ENCODE assay signal across 9 cellular contexts in the genomic region with DNA sequence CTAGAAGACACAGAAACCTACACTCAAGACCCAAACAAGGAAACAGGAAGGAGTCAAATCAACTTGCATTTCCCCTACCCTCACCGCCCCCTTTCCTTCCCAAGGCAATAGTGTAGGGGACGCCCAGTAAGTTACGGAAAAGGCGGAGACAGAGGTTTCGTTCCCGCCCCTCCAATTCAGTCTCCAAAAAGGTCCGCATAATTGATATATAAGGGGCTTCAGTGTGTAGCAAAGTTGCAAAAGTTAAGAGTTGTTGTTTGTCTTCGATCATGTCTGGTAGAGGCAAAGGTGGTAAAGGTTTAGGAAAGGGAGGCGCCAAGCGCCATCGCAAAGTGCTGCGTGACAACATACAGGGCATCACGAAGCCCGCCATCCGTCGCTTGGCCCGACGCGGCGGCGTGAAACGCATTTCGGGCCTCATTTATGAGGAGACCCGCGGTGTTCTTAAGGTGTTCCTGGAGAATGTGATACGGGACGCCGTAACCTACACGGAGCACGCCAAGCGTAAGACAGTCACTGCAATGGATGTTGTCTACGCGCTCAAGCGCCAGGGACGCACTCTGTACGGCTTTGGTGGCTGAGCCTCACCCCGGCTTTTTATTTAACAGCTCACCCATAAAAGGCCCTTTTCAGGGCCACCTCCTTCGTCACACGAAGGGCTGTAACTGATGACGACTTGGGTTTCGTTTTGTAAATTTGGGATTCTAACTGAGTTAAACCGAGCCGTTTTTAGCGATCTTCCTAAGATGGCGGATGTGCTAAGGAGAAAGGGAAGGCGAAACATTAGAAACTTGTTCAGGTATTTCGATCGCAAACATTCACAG.
A peak's percentile ranks its signal among the peaks of the same experiment; 100 is the strongest.
DNase-seq lines count a peak whose midpoint lies in the region; ATAC-seq and TF ChIP-seq lines count a peak whose summit lies in the region.
"Had no signal": no experiment of that assay in that cellular context is flagged by ENCODE, and none has a peak within 500 bp of the region (broad histone marks: within the 10 kb centered on the region; RNA-seq: fewer than 3 reads in every experiment).

No MANE protein-coding gene starts in this region.

- peak overlapping the region; percentile 93 for H3K9ac ChIP-seq in HUES48 (ENCODE audit: low read depth, low read length)

- H3K36me3 ChIP-seq in HUES48 (ENCODE audit: control insufficient read depth, insufficient read depth, low read length) (no peaks in the 10 kb centered on the region), prostate gland (no peaks in the 10 kb centered on the region)

- H3K36me3 Mint-ChIP-seq in activated T-cell treated with anti-CD3 and anti-CD28 coated beads, Interleukin-2, amount 50 U/mL, for 72 hours (ENCODE audit: insufficient read depth in 2 of 2): peaks cover 0 to 6% of the 10 kb centered on the region in 2 donors

- intact Hi-C loops in prostate gland (cut with DNase I): no loop called here

- DNase-seq in Ammon's horn (ENCODE audit: low spot score) (peak; percentile 62), fibroblast of villous mesenchyme (ENCODE audit: low read depth) (peak; percentile 96), prostate gland (ENCODE audit: low spot score) (peak; percentile 59), NOMO-1 (lab: John Stamatoyannopoulos, UW; ENCODE audit: unreplicated experiment in 2 of 2) (no peak)
- peak; percentile 81 to 85 for DNase-seq in activated T-cell treated with anti-CD3 and anti-CD28 coated beads, Interleukin-2, amount 50 U/mL, for 72 hours

- peak overlapping the region; percentile 98 for H3K27ac Mint-ChIP-seq in activated T-cell treated with anti-CD3 and anti-CD28 coated beads, Interleukin-2, amount 50 U/mL, for 72 hours

- H3K4me3 ChIP-seq in HUES48 (ENCODE audit: low read depth, low read length) (peak overlapping the region; percentile 75), fibroblast of villous mesenchyme (ENCODE audit: low read depth, low read length) (peak overlapping the region; percentile 61), prostate gland (peak overlapping the region; percentile 33 to 38)

- no peaks in the 10 kb centered on the region for H3K9me3 Mint-ChIP-seq in activated T-cell treated with anti-CD3 and anti-CD28 coated beads, Interleukin-2, amount 50 U/mL, for 72 hours

- H3K27me3 ChIP-seq in HUES48 (ENCODE audit: control insufficient read depth, insufficient read depth, low read length): no peaks in the 10 kb centered on the region
- H3K27me3 ChIP-seq in prostate gland (replicated peaks; ENCODE audit: insufficient read depth): no peaks in the 10 kb centered on the region

- H3K27ac ChIP-seq in HUES48 (ENCODE audit: low read depth, low read length) (peak overlapping the region; percentile 94), prostate gland (peak overlapping the region; percentile 56 to 65)
- H3K27ac ChIP-seq: HL-60 had no signal

- ATAC-seq in GM19397 (IDR thresholded peaks at IDR 0.05; ENCODE audit: unreplicated experiment): peak; percentile 53
- peak; percentile 79 to 81 for ATAC-seq in activated T-cell treated with anti-CD3 and anti-CD28 coated beads, Interleukin-2, amount 50 U/mL, for 72 hours (replicated peaks in 1 of 2)
- ATAC-seq in HG03520 (IDR thresholded peaks at IDR 0.05; ENCODE audit: unreplicated experiment): no peak

- H3K4me1 ChIP-seq in HUES48 (ENCODE audit: control insufficient read depth, insufficient read depth, low read length) (peaks cover 25% of the 10 kb centered on the region), prostate gland (replicated peaks) (no peaks in the 10 kb centered on the region)

- H3K4me1 Mint-ChIP-seq in activated T-cell treated with anti-CD3 and anti-CD28 coated beads, Interleukin-2, amount 50 U/mL, for 72 hours (ENCODE audit: low read depth): peaks cover 53% of the 10 kb centered on the region

- H3K4me3 Mint-ChIP-seq in activated T-cell treated with anti-CD3 and anti-CD28 coated beads, Interleukin-2, amount 50 U/mL, for 72 hours: peak overlapping the region; percentile 64 to 82

- peak; percentile 83 for TF ChIP-seq POLR2A in prostate gland (IDR thresholded peaks at IDR 0.05)

- under 1% methylated on average over 48 of the region's 48 CpGs for WGBS in prostate gland

- H3K9me3 ChIP-seq in HUES48 (ENCODE audit: control insufficient read depth, insufficient read depth, low read length): no peaks in the 10 kb centered on the region
- no peaks in the 10 kb centered on the region for H3K9me3 ChIP-seq in prostate gland

- no peak for TF ChIP-seq CTCF in fibroblast of villous mesenchyme (IDR thresholded peaks at IDR 0.05; ENCODE audit: insufficient read depth, low read depth, low read length)
- no peak for TF ChIP-seq CTCF in prostate gland (IDR thresholded peaks at IDR 0.05)

- H3K27me3 Mint-ChIP-seq in activated T-cell treated with anti-CD3 and anti-CD28 coated beads, Interleukin-2, amount 50 U/mL, for 72 hours (ENCODE audit: low read depth): no peaks in the 10 kb centered on the region

Comparison
In these comparisons a context has a peak if more than half of its experiments do, and no peak if none do; other contexts are left out.
1. DNase-seq: peak in Ammon's horn (single experiment), activated T-cell treated with anti-CD3 and anti-CD28 coated beads, Interleukin-2, amount 50 U/mL, for 72 hours (2 of 2), fibroblast of villous mesenchyme (single experiment) and prostate gland (single experiment); none in NOMO-1 (0 of 2).
2. Peak in every context shown above with its lines, with median percentiles within 50 percentile points of each other: H3K4me3 ChIP-seq.